In the genomic region with DNA sequence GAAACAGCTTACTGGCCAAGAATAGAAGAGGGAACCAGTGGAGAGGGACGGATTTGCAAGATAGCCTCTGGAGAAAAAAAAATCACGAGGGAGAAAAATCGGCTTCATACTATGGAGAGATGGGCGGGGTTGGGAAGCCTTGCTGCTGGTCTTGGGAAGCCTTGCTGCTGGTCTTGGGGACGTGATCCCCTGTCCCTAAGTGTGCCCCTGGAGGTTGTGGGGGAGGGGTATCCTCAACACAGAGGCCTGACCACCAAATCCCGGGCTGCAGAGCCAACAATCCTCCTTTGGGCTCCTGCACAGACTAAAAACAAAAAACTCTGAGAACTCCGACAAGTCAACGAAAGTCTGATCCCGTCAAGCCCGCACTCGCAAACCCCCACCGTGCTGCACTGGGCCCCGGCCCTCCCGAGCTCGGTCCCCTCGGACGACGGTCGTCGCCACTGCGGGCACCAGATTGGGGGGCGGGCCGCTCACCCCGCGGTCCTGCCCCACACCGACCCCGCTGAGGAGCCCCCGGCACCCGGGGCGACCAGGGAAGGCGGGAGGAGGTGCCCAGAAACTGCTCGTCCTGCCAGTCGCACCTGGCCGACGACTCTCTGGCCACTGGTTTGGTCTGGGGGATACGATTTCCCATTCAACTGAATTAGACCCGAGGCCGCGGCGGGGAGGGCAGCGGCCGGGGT, we compare ENCODE assay signal across 8 cellular contexts. TPM values are rescaled to one million over a fixed set of nuclear protein-coding genes. Genes with fewer than 3 reads are reported as not detected.
DNase-seq lines count a peak whose midpoint lies in the region; ATAC-seq and TF ChIP-seq lines count a peak whose summit lies in the region.

No MANE protein-coding gene starts in this region.

- no peaks in the 10 kb centered on the region for H3K36me3 ChIP-seq in BE2C
- no peaks in the 10 kb centered on the region for H3K36me3 ChIP-seq in right lobe of liver

- 2% methylated on average over 12 of the region's 42 CpGs for WGBS in right lobe of liver (ENCODE audit: insufficient coverage, low coverage, low lambda C conversion rate, missing lambda C conversion rate)

- intact Hi-C loops in right lobe of liver (cut with DNase I): no loop called here

- H3K9me3 ChIP-seq in BE2C (no peaks in the 10 kb centered on the region), right lobe of liver (no peaks in the 10 kb centered on the region)

- TF ChIP-seq POLR2A in right lobe of liver (IDR thresholded peaks at IDR 0.05): no peak

- H3K27me3 ChIP-seq in BE2C (no peaks in the 10 kb centered on the region), right lobe of liver (no peaks in the 10 kb centered on the region)

- H3K27ac ChIP-seq in right lobe of liver: peak overlapping the region; percentile 65 to 92 (median 86)

- H3K4me1 ChIP-seq in BE2C (peaks cover 21% of the 10 kb centered on the region), right lobe of liver (peaks cover 0 to 20% (median 8%) of the 10 kb centered on the region in 4 donors)

- TF ChIP-seq CTCF in BE2C (IDR thresholded peaks at IDR 0.05; ENCODE audit: low read depth, low read length): no peak
- no peak for TF ChIP-seq CTCF in GM20000 (IDR thresholded peaks at IDR 0.05; ENCODE audit: extremely low read depth, missing control alignments)
- no peak for TF ChIP-seq CTCF in choroid plexus epithelial cell (conservative IDR thresholded peaks at IDR 0.05; ENCODE audit: low read depth, low read length)
- TF ChIP-seq CTCF in right lobe of liver (IDR thresholded peaks at IDR 0.05): no peak

- peak overlapping the region; percentile 76 for H3K4me3 ChIP-seq in BE2C (ENCODE audit: low read depth, low read length)
- H3K4me3 ChIP-seq in choroid plexus epithelial cell (ENCODE audit: low read depth, low read length): peak overlapping the region; percentile 63
- H3K4me3 ChIP-seq in right lobe of liver: peak overlapping the region; percentile 74 to 91 (median 75)

- peak; percentile 1 to 11 (median 4) for ATAC-seq in right lobe of liver

- DNase-seq in BE2C (peak; percentile 22), GM20000 (ENCODE audit: low spot score) (peak; percentile 25), NCI-H748 treated with DMSO at 0.1 percent for 48 hours (lab: John Stamatoyannopoulos, UW) (peak; percentile 40), choroid plexus epithelial cell (ENCODE audit: low read depth) (no peak), right lobe of liver (peak in 2 of 3 donors; percentile 23 to 49), superior temporal gyrus (ENCODE audit: extremely low spot score) (peak; percentile 57), NCI-H2081 (lab: John Stamatoyannopoulos, UW) (no peak), SKM-1 treated with dmso at 0.1 percent for 144 hours (lab: John Stamatoyannopoulos, UW; ENCODE audit: unreplicated experiment) (no peak)

RNA-seq across cellular contexts. Expression of a gene that starts 0.7 kb away (rescaled TPM):
- 16.1 TPM for polyA plus RNA-seq in BE2C (2012; ENCODE audit: insufficient read depth, insufficient read length, low read depth)
- total RNA-seq in right lobe of liver: 10 to 100 TPM; 14.8 to 20.9 (median 17.9) TPM

Comparison
In these comparisons a context has a peak if more than half of its experiments do, and no peak if none do; other contexts are left out.
1. DNase-seq: peak in BE2C (single experiment), GM20000 (single experiment), NCI-H748 treated with DMSO at 0.1 percent for 48 hours (single experiment), right lobe of liver (2 of 3) and superior temporal gyrus (single experiment); none in choroid plexus epithelial cell (single experiment), NCI-H2081 (0 of 2) and SKM-1 treated with dmso at 0.1 percent for 144 hours (single experiment).
2. Peak in every context shown above with its lines, with median percentiles within 50 percentile points of each other: H3K4me3 ChIP-seq.